ENCODE assay signal across 1 cellular context in genomic region chr19:12817810-12818209, GRCh38.
TF ChIP-seq lines count a peak whose summit lies in the region.

No MANE protein-coding gene starts in this region.

TF ChIP-seq in K562, 482 proteins besides CTCF, POLR2A, EP300 and RAD21:
- TF ChIP-seq ZBTB33 (CRISPR knock-in tag; IDR thresholded peaks at IDR 0.05), result 0 out of 2 replicates have a peak, but pooled peaks have one; percentile 50
